In the genomic region with DNA sequence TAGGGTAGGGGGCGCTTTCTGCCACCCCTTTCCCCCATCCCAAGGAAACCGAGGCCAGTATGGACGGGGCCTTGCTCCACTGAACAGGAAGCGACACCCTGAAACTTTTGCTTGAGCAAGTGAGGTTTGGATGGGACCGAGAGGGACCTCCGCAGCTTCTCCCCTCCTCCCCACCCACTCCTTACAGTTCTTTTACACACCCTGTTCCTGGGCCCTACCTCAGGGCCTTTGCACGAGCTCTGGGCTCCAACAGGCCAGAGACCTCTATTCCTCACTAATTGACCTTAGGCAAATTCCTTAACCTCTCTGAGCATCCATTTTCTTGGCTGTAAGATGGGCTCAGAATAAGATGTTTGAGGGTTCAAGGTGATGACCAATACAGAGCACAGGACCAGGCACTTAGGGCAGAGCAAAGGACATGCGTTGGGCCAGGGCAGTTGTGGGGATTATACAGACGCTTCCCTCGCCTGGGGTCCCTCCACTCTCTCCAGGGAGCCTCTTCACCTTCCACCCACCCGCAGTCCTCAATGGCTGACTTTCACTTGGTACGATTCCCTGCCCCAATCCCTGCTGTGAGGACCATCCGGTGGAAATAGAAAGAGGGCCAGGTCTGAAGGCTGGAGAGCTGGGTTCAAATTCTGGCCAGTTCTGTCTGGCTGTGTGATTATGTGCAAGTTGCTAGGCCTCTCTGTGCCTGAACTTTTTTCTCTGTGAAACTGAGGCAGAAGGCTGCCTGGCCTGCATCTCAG, we compare ENCODE assay signal across 8 cellular contexts.
DNase-seq lines count a peak whose midpoint lies in the region; ATAC-seq and TF ChIP-seq lines count a peak whose summit lies in the region.

No MANE protein-coding gene starts in this region.

- no peaks in the 10 kb centered on the region for H3K36me3 Mint-ChIP-seq in activated naive CD4-positive, alpha-beta T cell treated with anti-CD3 and anti-CD28 coated beads, Interleukin-2, amount 10 ng/mL, durations not matched to agents 7 days and 5 days
- H3K36me3 Mint-ChIP-seq in mesothelial cell of epicardium (no peaks in the 10 kb centered on the region), type B pancreatic cell (no peaks in the 10 kb centered on the region)

- no peak overlapping the region for H3K27ac ChIP-seq in brain microvascular endothelial cell

- peaks cover 19% of the 10 kb centered on the region for H3K4me1 Mint-ChIP-seq in activated naive CD4-positive, alpha-beta T cell treated with anti-CD3 and anti-CD28 coated beads, Interleukin-2, amount 10 ng/mL, durations not matched to agents 7 days and 5 days
- H3K4me1 Mint-ChIP-seq in mesothelial cell of epicardium = peaks cover 16% of the 10 kb centered on the region
- H3K4me1 Mint-ChIP-seq in type B pancreatic cell (ENCODE audit: unreplicated experiment) = peaks cover 10% of the 10 kb centered on the region

- no peak for TF ChIP-seq CTCF in brain microvascular endothelial cell (IDR thresholded peaks at IDR 0.05; ENCODE audit: low read depth, low read length, missing control alignments)
- TF ChIP-seq CTCF in mesothelial cell of epicardium (IDR thresholded peaks at IDR 0.05; ENCODE audit: unreplicated experiment) = no peak
- TF ChIP-seq CTCF in type B pancreatic cell (conservative IDR thresholded peaks at IDR 0.05) = no peak

- H3K4me3 ChIP-seq in brain microvascular endothelial cell (ENCODE audit: low read depth, low read length) = peak overlapping the region; percentile 54

- peak overlapping the region; percentile 84 for H3K27ac Mint-ChIP-seq in activated naive CD4-positive, alpha-beta T cell treated with anti-CD3 and anti-CD28 coated beads, Interleukin-2, amount 10 ng/mL, durations not matched to agents 7 days and 5 days
- H3K27ac Mint-ChIP-seq in mesothelial cell of epicardium (peak overlapping the region; percentile 90), type B pancreatic cell (peak overlapping the region; percentile 66)

- peaks cover 25% of the 10 kb centered on the region for H3K27me3 Mint-ChIP-seq in activated naive CD4-positive, alpha-beta T cell treated with anti-CD3 and anti-CD28 coated beads, Interleukin-2, amount 10 ng/mL, durations not matched to agents 7 days and 5 days
- no peaks in the 10 kb centered on the region for H3K27me3 Mint-ChIP-seq in mesothelial cell of epicardium (ENCODE audit: low read depth)
- H3K27me3 Mint-ChIP-seq in type B pancreatic cell = no peaks in the 10 kb centered on the region

- no peaks in the 10 kb centered on the region for H3K9me3 Mint-ChIP-seq in activated naive CD4-positive, alpha-beta T cell treated with anti-CD3 and anti-CD28 coated beads, Interleukin-2, amount 10 ng/mL, durations not matched to agents 7 days and 5 days
- H3K9me3 Mint-ChIP-seq in mesothelial cell of epicardium = no peaks in the 10 kb centered on the region
- H3K9me3 Mint-ChIP-seq in type B pancreatic cell = no peaks in the 10 kb centered on the region

- ATAC-seq in activated CD4-positive, CD25-positive, alpha-beta regulatory T cell treated with anti-CD3 and anti-CD28 coated beads, Interleukin-2, amount 50 U/mL, for 24 hours = no peak
- ATAC-seq in GM18519 (IDR thresholded peaks at IDR 0.05; ENCODE audit: low FRiP score, unreplicated experiment) = no peak

- no peaks in the 10 kb centered on the region for H3K36me3 ChIP-seq in brain microvascular endothelial cell (replicated peaks)

- DNase-seq in activated naive CD4-positive, alpha-beta T cell treated with anti-CD3 and anti-CD28 coated beads, Interleukin-2, amount 10 ng/mL, durations not matched to agents 7 days and 5 days = no peak
- DNase-seq in activated naive CD4-positive, alpha-beta T cell treated with Interleukin-2 at 50 U/mL for 16 hours = no peak
- DNase-seq in brain microvascular endothelial cell = no peak
- DNase-seq in mesothelial cell of epicardium (ENCODE audit: low spot score in 2 of 2, unreplicated experiment in 2 of 2) = no peak
- no peak for DNase-seq in type B pancreatic cell (ENCODE audit: extremely low spot score, unreplicated experiment)
- no peak for DNase-seq in ACHN

- CTCF ChIA-PET in activated naive CD4-positive, alpha-beta T cell treated with anti-CD3 and anti-CD28 coated beads, Interleukin-2, amount 10 ng/mL, durations not matched to agents 7 days and 5 days (lab: Charles Lee) = interaction anchor here (0.9 to 1.1 kb wide), 3 partner anchors 23 to 216 kb away, joined by 3 read pairs; no protein-coding TSS in a partner anchor

- peak overlapping the region; percentile 64 for H3K4me3 Mint-ChIP-seq in activated naive CD4-positive, alpha-beta T cell treated with anti-CD3 and anti-CD28 coated beads, Interleukin-2, amount 10 ng/mL, durations not matched to agents 7 days and 5 days
- peak overlapping the region; percentile 48 for H3K4me3 Mint-ChIP-seq in mesothelial cell of epicardium
- H3K4me3 Mint-ChIP-seq in type B pancreatic cell = peak overlapping the region; percentile 64

- in situ Hi-C loops in brain microvascular endothelial cell (cut with HindIII; ENCODE audit: low pct_ligation_motif_present, low sequenced_read_pairs) = no loop called here
- in situ Hi-C loops in ACHN (cut with HindIII; ENCODE audit: low pct_ligation_motif_present, low pct_unique_long_range_greater_than_20kb, low sequenced_read_pairs) = no loop called here

- no peaks in the 10 kb centered on the region for H3K27me3 ChIP-seq in brain microvascular endothelial cell (replicated peaks)
